ENCODE assay signal across 9 cellular contexts in genomic region chr2:174617713-174618112, GRCh38. TPM values are rescaled to one million over a fixed set of nuclear protein-coding genes. Genes with fewer than 3 reads are reported as not detected.
DNase-seq lines count a peak whose midpoint lies in the region; ATAC-seq and TF ChIP-seq lines count a peak whose summit lies in the region.
"Had no signal": no experiment of that assay in that cellular context is flagged by ENCODE, and none has a peak within 500 bp of the region (broad histone marks: within the 10 kb centered on the region; RNA-seq: fewer than 3 reads in every experiment).

No MANE protein-coding gene starts in this region.

- peaks cover 51% of the 10 kb centered on the region for H3K4me1 ChIP-seq in CD8-positive, alpha-beta T cell (ENCODE audit: insufficient read depth, low read length)
- H3K4me1 ChIP-seq in Karpas-422 (ENCODE audit: low read length), result peaks cover 73% of the 10 kb centered on the region

- no peaks in the 10 kb centered on the region for H3K27me3 ChIP-seq in CD8-positive, alpha-beta T cell (ENCODE audit: insufficient read depth, low read length)
- H3K27me3 ChIP-seq in Karpas-422 (ENCODE audit: low read length), result no peaks in the 10 kb centered on the region

- no peak overlapping the region for H2AFZ ChIP-seq in Karpas-422 (ENCODE audit: low read length)

- H3K4me2 ChIP-seq in Karpas-422 (ENCODE audit: low read depth, low read length, poor library complexity, severe bottlenecking), result no peak overlapping the region

- H3K9me3 ChIP-seq in CD8-positive, alpha-beta T cell (ENCODE audit: low read length), result no peaks in the 10 kb centered on the region
- no peaks in the 10 kb centered on the region for H3K9me3 ChIP-seq in Karpas-422 (ENCODE audit: low read length)

- intact Hi-C loops in CD8-positive, alpha-beta T cell (cut with DNase I, micrococcal nuclease), result loop anchor here in 1 of 2 experiments (5.0 kb wide), 1 partner anchor 40 kb away; no protein-coding TSS in a partner anchor

- H3K36me3 Mint-ChIP-seq in CD8-positive, alpha-beta T cell, result peaks cover 67% of the 10 kb centered on the region
- H3K36me3 Mint-ChIP-seq in central memory CD8-positive, alpha-beta T cell (ENCODE audit: insufficient read depth), result peaks cover 26% of the 10 kb centered on the region

- no peaks in the 10 kb centered on the region for H3K9me3 Mint-ChIP-seq in CD8-positive, alpha-beta T cell
- H3K9me3 Mint-ChIP-seq in central memory CD8-positive, alpha-beta T cell, result no peaks in the 10 kb centered on the region

- no peaks in the 10 kb centered on the region for H4K20me1 ChIP-seq in Karpas-422 (ENCODE audit: insufficient read depth, low read depth, low read length)

- H3K27ac Mint-ChIP-seq in CD8-positive, alpha-beta T cell, result peak overlapping the region; percentile 81
- peak overlapping the region; percentile 69 for H3K27ac Mint-ChIP-seq in central memory CD8-positive, alpha-beta T cell (ENCODE audit: low read depth)

- peaks cover 76% of the 10 kb centered on the region for H3K79me2 ChIP-seq in Karpas-422 (ENCODE audit: low read length)

- peak; percentile 25 for ATAC-seq in CD8-positive, alpha-beta T cell
- ATAC-seq in central memory CD8-positive, alpha-beta T cell (replicated peaks; ENCODE audit: extremely low read depth, poor library complexity, severe bottlenecking), result no peak
- no peak for ATAC-seq in HG03159 (IDR thresholded peaks at IDR 0.05; ENCODE audit: unreplicated experiment)

- POLR2A ChIA-PET in CD8-positive, alpha-beta T cell (lab: Charles Lee), result interaction anchor here (0.8 kb wide), 2 partner anchors 12 to 463 kb away, joined by 3 read pairs; no protein-coding TSS in a partner anchor

- H3K4me3 Mint-ChIP-seq in CD8-positive, alpha-beta T cell, result peak overlapping the region; percentile 56
- H3K4me3 Mint-ChIP-seq in central memory CD8-positive, alpha-beta T cell, result peak overlapping the region; percentile 39

- no peak overlapping the region for H3K27ac ChIP-seq in CD8-positive, alpha-beta T cell (ENCODE audit: low read depth, low read length)
- H3K27ac ChIP-seq in Karpas-422 (ENCODE audit: low read length), result peak overlapping the region; percentile 99
- H3K27ac ChIP-seq in skin epidermis, result peak overlapping the region in 14 of 21 experiments; percentile 3 to 77 (median 47)

- H3K9me2 ChIP-seq in Karpas-422 (replicated peaks; ENCODE audit: insufficient read depth, low read length), result no peaks in the 10 kb centered on the region

- H3K9ac ChIP-seq in Karpas-422 (ENCODE audit: low read length), result no peak overlapping the region

- H3K27me3 Mint-ChIP-seq in CD8-positive, alpha-beta T cell (ENCODE audit: low read depth), result no peaks in the 10 kb centered on the region
- no peaks in the 10 kb centered on the region for H3K27me3 Mint-ChIP-seq in central memory CD8-positive, alpha-beta T cell

- H3K4me3 ChIP-seq in CD8-positive, alpha-beta T cell (ENCODE audit: low read depth, low read length), result no peak overlapping the region
- H3K4me3 ChIP-seq in Karpas-422 (ENCODE audit: low read length), result no peak overlapping the region
- no peak overlapping the region for H3K4me3 ChIP-seq in skin epidermis

- peaks cover 77% of the 10 kb centered on the region for H3K4me1 Mint-ChIP-seq in CD8-positive, alpha-beta T cell (ENCODE audit: low read depth)
- H3K4me1 Mint-ChIP-seq in central memory CD8-positive, alpha-beta T cell, result peaks cover 64% of the 10 kb centered on the region

- DNase-seq in CD8-positive, alpha-beta T cell, result no peak
- DNase-seq in Karpas-422, result no peak
- no peak for DNase-seq in central memory CD8-positive, alpha-beta T cell (ENCODE audit: low spot score in 2 of 2)
- DNase-seq in MV-4-11 (lab: John Stamatoyannopoulos, UW), result no peak
- DNase-seq in NCI-H2081 treated with DMSO at 0.1 percent for 48 hours (lab: John Stamatoyannopoulos, UW), result no peak
- DNase-seq: midbrain, NCI-H2171 treated with DMSO at 0.1 percent for 48 hours had no signal

- CTCF ChIA-PET in CD8-positive, alpha-beta T cell (lab: Charles Lee), result interaction anchor here (0.9 to 5.6 kb wide), 9 partner anchors 8 to 82 kb away, joined by 3 to 36 read pairs (median 4); partner anchors contain the start of gene WIPF1

- H3K36me3 ChIP-seq in CD8-positive, alpha-beta T cell (ENCODE audit: insufficient read depth, low read length), result peaks cover 9% of the 10 kb centered on the region
- peaks cover 24% of the 10 kb centered on the region for H3K36me3 ChIP-seq in Karpas-422 (ENCODE audit: insufficient read depth, low read length)

- TF ChIP-seq CTCF in CD8-positive, alpha-beta T cell (IDR thresholded peaks at IDR 0.05), result no peak

RNA-seq across cellular contexts. Expression of gene WIPF1, which starts 20.1 kb away (rescaled TPM):
- 100 to 1,000 TPM; 275 to 282 TPM for total RNA-seq in CD8-positive, alpha-beta T cell
- 46.8 and 62.6 TPM in 2 replicates for total RNA-seq in Karpas-422 (2014; rRNA removed; shearing (Covaris generic); ENCODE audit: low replicate concordance)
